ENCODE assay signal across 28 cellular contexts in the genomic region with DNA sequence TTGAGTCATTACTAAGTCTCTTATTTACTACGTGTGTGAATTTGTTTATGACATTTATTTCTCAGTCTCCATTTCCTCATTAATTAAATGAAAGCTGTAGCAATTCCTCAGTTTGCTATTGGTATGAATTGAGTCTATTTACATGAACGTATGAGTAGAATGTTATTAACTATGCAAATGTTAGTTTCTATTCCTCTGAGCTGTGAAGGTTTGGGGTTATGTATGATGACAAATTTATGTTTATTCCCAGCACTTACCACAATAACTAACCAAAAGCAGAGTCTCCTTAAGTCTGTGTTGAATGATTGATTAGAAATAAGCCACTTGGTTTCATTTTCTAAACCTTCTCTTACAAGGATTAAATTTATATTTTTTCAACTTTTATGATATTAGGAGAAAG.
DNase-seq lines count a peak whose midpoint lies in the region; ATAC-seq, FAIRE-seq and TF ChIP-seq lines count a peak whose summit lies in the region.
"Had no signal": no experiment of that assay in that cellular context is flagged by ENCODE, and none has a peak within 500 bp of the region (broad histone marks: within the 10 kb centered on the region; RNA-seq: fewer than 3 reads in every experiment).

No MANE protein-coding gene starts in this region.

- no peaks in the 10 kb centered on the region for H3K4me1 ChIP-seq in psoas muscle
- H3K4me1 ChIP-seq: BE2C had no signal

- no peak overlapping the region for H3K27ac Mint-ChIP-seq in CD14-positive monocyte
- H3K27ac Mint-ChIP-seq: activated CD8-positive, alpha-beta T cell treated with anti-CD3 and anti-CD28 coated beads, Interleukin-2, amount 10 ng/mL, durations not matched to agents 7 days and 5 days; naive thymus-derived CD4-positive, alpha-beta T cell had no signal

- no peaks in the 10 kb centered on the region for H3K36me3 Mint-ChIP-seq in CD14-positive monocyte
- H3K36me3 Mint-ChIP-seq: naive thymus-derived CD4-positive, alpha-beta T cell had no signal

- no peaks in the 10 kb centered on the region for H3K27me3 Mint-ChIP-seq in CD14-positive monocyte (ENCODE audit: low read depth in 3 of 3)
- H3K27me3 Mint-ChIP-seq: central memory CD8-positive, alpha-beta T cell; naive thymus-derived CD4-positive, alpha-beta T cell had no signal

- no peak overlapping the region for H3K4me3 Mint-ChIP-seq in CD14-positive monocyte
- H3K4me3 Mint-ChIP-seq: activated CD8-positive, alpha-beta T cell treated with anti-CD3 and anti-CD28 coated beads, Interleukin-2, amount 10 ng/mL, durations not matched to agents 7 days and 5 days; central memory CD8-positive, alpha-beta T cell; naive thymus-derived CD4-positive, alpha-beta T cell had no signal

- FAIRE-seq in A204.1 (lab: Jason Lieb, UNC) = peak; percentile 52
- peak; percentile 37 for FAIRE-seq in GM19239 (lab: Jason Lieb, UNC)
- FAIRE-seq: endothelial cell of umbilical vein, G401.6, islet of Langerhans, small intestine, TTC549 had no signal

- peak; percentile 48 for ATAC-seq in HG02588 (IDR thresholded peaks at IDR 0.05; ENCODE audit: unreplicated experiment)
- ATAC-seq in HG03432 (IDR thresholded peaks at IDR 0.05; ENCODE audit: unreplicated experiment) = peak; percentile 68
- ATAC-seq in psoas muscle = no peak
- ATAC-seq: activated CD4-positive, CD25-positive, alpha-beta regulatory T cell treated with anti-CD3 and anti-CD28 coated beads, Interleukin-2, amount 50 U/mL, for 24 hours; activated CD8-positive, alpha-beta T cell treated with anti-CD3 and anti-CD28 coated beads, Interleukin-2, amount 10 ng/mL, durations not matched to agents 7 days and 5 days; left ventricle myocardium superior; naive thymus-derived CD4-positive, alpha-beta T cell had no signal

- no peaks in the 10 kb centered on the region for H3K9me3 ChIP-seq in psoas muscle
- H3K9me3 ChIP-seq: BE2C had no signal

- no peaks in the 10 kb centered on the region for H3K4me1 Mint-ChIP-seq in CD14-positive monocyte
- H3K4me1 Mint-ChIP-seq: central memory CD8-positive, alpha-beta T cell; naive thymus-derived CD4-positive, alpha-beta T cell had no signal

- no peak for TF ChIP-seq CTCF in CD14-positive monocyte (IDR thresholded peaks at IDR 0.05)
- TF ChIP-seq CTCF in psoas muscle (IDR thresholded peaks at IDR 0.05) = no peak

- no peaks in the 10 kb centered on the region for H3K27me3 ChIP-seq in psoas muscle (ENCODE audit: insufficient read depth in 3 of 3, low read length in 2 of 3)
- H3K27me3 ChIP-seq: BE2C had no signal

- H3K4me3 ChIP-seq in psoas muscle = no peak overlapping the region

- no peaks in the 10 kb centered on the region for H3K36me3 ChIP-seq in psoas muscle (ENCODE audit: insufficient read depth in 1 of 2, low read depth in 1 of 2)
- H3K36me3 ChIP-seq: BE2C had no signal

- DNase-seq in GM19239 (ENCODE audit: insufficient read length, low spot score) = no peak
- no peak for DNase-seq in CD14-positive monocyte (ENCODE audit: low spot score)
- no peak for DNase-seq in HCEC 1CT
- no peak for DNase-seq in psoas muscle
- DNase-seq in activated effector memory CD4-positive, alpha-beta T cell treated with Interleukin-2 at 50 U/mL for 16 hours = no peak
- DNase-seq: activated CD8-positive, alpha-beta T cell treated with anti-CD3 and anti-CD28 coated beads, Interleukin-2, amount 10 ng/mL, durations not matched to agents 7 days and 5 days; activated gamma-delta T cell; activated T-cell treated with anti-CD3 and anti-CD28 coated beads for 4 hours; BE2C; left ventricle myocardium superior; naive thymus-derived CD4-positive, alpha-beta T cell; NCI-H187; occipital lobe; RPMI8226; small intestine; stimulated activated CD4-positive, alpha-beta T cell treated with anti-CD3 and anti-CD28 coated beads, Interleukin-2, amount 100 ng/mL, for 24 hours; substantia nigra; T-helper 1 cell had no signal

- WGBS in psoas muscle, 3 donors = 73 to 86% (median 78%) methylated on average over 2 of the region's 2 CpGs

- intact Hi-C loops in CD14-positive monocyte (cut with micrococcal nuclease) = no loop called here
- intact Hi-C loops in psoas muscle (cut with DNase I) = no loop called here

- H3K9me3 Mint-ChIP-seq in CD14-positive monocyte = peaks cover 0 to 5% (median 2%) of the 10 kb centered on the region in 7 donors

- no peak overlapping the region for H3K27ac ChIP-seq in psoas muscle
- H3K27ac ChIP-seq: KMS-11 had no signal

Comparison
In these comparisons a context has a peak if more than half of its experiments do, and no peak if none do; other contexts are left out.
1. ATAC-seq: peak in HG02588 (single experiment) and HG03432 (single experiment); none in psoas muscle (0 of 4).